1 cellular context compared by ENCODE assay signal in genomic region chr11:64891880-64892279, GRCh38.
TF ChIP-seq lines count a peak whose summit lies in the region.

No MANE protein-coding gene starts in this region.

TF ChIP-seq in A549, 52 proteins besides CTCF, POLR2A, EP300 and RAD21 (continued from another document):
- TF ChIP-seq HMGXB4 (CRISPR knock-in tag; IDR thresholded peaks at IDR 0.05; ENCODE audit: borderline replicate concordance) = no peak
- no peak for TF ChIP-seq KDM5A (IDR thresholded peaks at IDR 0.05)
- TF ChIP-seq HEYL (CRISPR knock-in tag; IDR thresholded peaks at IDR 0.05) = no peak
- no peak for TF ChIP-seq ZFP36 (IDR thresholded peaks at IDR 0.05; ENCODE audit: borderline replicate concordance, partially characterized antibody)
- TF ChIP-seq EHMT2 (IDR thresholded peaks at IDR 0.05; ENCODE audit: low read depth) = no peak
- no peak for TF ChIP-seq JUN (IDR thresholded peaks at IDR 0.05)
- no peak for TF ChIP-seq RNF2 (IDR thresholded peaks at IDR 0.05; ENCODE audit: borderline replicate concordance, low read depth)
- TF ChIP-seq RFX5 (IDR thresholded peaks at IDR 0.05) = no peak
- TF ChIP-seq RCOR1 (IDR thresholded peaks at IDR 0.05; ENCODE audit: low read depth, low read length) = no peak
- TF ChIP-seq KDM1A (IDR thresholded peaks at IDR 0.05; ENCODE audit: low read depth) = no peak
- TF ChIP-seq NFE2L2 (conservative IDR thresholded peaks at IDR 0.05; ENCODE audit: low read length) = no peak
- TF ChIP-seq CEBPB (IDR thresholded peaks at IDR 0.05) = no peak
